In genomic region chr12:125331342-125332052, GRCh38 we compare ENCODE assay signal across 8 cellular contexts.
DNase-seq lines count a peak whose midpoint lies in the region; ATAC-seq, FAIRE-seq and TF ChIP-seq lines count a peak whose summit lies in the region.

No MANE protein-coding gene starts in this region.

- H3K9me2 ChIP-seq in HCT116 (ENCODE audit: insufficient read depth): no peaks in the 10 kb centered on the region

- H3K9ac ChIP-seq in HCT116 (ENCODE audit: low read length) (no peak overlapping the region), subcutaneous abdominal adipose tissue (ENCODE audit: low read length in 5 of 5) (peak overlapping the region; percentile 16 to 72 (median 58))

- H3K4me2 ChIP-seq in HCT116 (ENCODE audit: low read length): peak overlapping the region; percentile 23; the same call in 1 of the 2 replicates

- H4K20me1 ChIP-seq in HCT116 (ENCODE audit: insufficient read depth): no peaks in the 10 kb centered on the region

- CTCF ChIA-PET in HCT116 (lab: Charles Lee): interaction anchor here (1.0 to 1.9 kb wide), 3 partner anchors 9 to 197 kb away, joined by 3 to 7 read pairs (median 4); no protein-coding TSS in a partner anchor

- H3K79me2 ChIP-seq in HCT116 (ENCODE audit: insufficient read depth, low read length): no peaks in the 10 kb centered on the region

- no peak overlapping the region for H3K4me3 ChIP-seq in HCT116 (replicated peaks in 1 of 2; ENCODE audit: low read depth in 1 of 2, low read length in 2 of 2)
- H3K4me3 ChIP-seq in bronchial epithelial cell (ENCODE audit: low read depth, low read length): peak overlapping the region; percentile 21
- H3K4me3 ChIP-seq in kidney epithelial cell (ENCODE audit: low read depth, low read length): peak overlapping the region; percentile 20
- H3K4me3 ChIP-seq in subcutaneous abdominal adipose tissue (ENCODE audit: low read depth in 1 of 5, low read length in 5 of 5): peak overlapping the region; percentile 53 to 77 (median 56)

- FAIRE-seq in bronchial epithelial cell (lab: Jason Lieb, UNC): no peak

- H2AFZ ChIP-seq in HCT116 (ENCODE audit: low read depth, low read length, poor library complexity, severe bottlenecking): no peak overlapping the region

- no peak overlapping the region for H3K27ac ChIP-seq in HCT116 (ENCODE audit: low read depth, low read length)
- no peak overlapping the region for H3K27ac ChIP-seq in subcutaneous abdominal adipose tissue (ENCODE audit: low read depth, low read length)

- no peak for DNase-seq in HCT116 (ENCODE audit: low read depth, low spot score)
- DNase-seq in bronchial epithelial cell (ENCODE audit: low read depth): no peak
- DNase-seq in kidney epithelial cell (ENCODE audit: low read depth): no peak
- DNase-seq in Ammon's horn (ENCODE audit: low spot score): no peak
- no peak for DNase-seq in stimulated activated naive CD8-positive, alpha-beta T cell treated with anti-CD3 and anti-CD28 coated beads, Interleukin-15, Interleukin-2, amounts not matched to agents 100 U/mL and 50 U/mL, for 24 hours
- DNase-seq in stimulated activated CD8-positive, alpha-beta memory T cell treated with anti-CD3 and anti-CD28 coated beads, Interleukin-4, amount 100 ng/mL, for 48 hours: no peak
- DNase-seq in NCI-H187 treated with DMSO at 0.1 percent for 48 hours (lab: John Stamatoyannopoulos, UW): no peak

- no TSS peak for BruUV-seq in HCT116 (replicated peaks; lab: Mats Ljungman, UMichigan)

- no peak for TF ChIP-seq POLR2A in HCT116 (IDR thresholded peaks at IDR 0.05; ENCODE audit: borderline replicate concordance, extremely low read depth, insufficient read depth, insufficient read length)

- intact Hi-C loops in HCT116 (cut with micrococcal nuclease): loop anchor here (1.0 kb wide), 1 partner anchor 72 kb away; no protein-coding TSS in a partner anchor

- no peak for TF ChIP-seq RAD21 in HCT116 (IDR thresholded peaks at IDR 0.05; ENCODE audit: low read depth)

- H3K27me3 ChIP-seq in HCT116 (ENCODE audit: insufficient read depth, low read length) (peaks cover 31% of the 10 kb centered on the region; the same call in 1 of the 2 replicates), bronchial epithelial cell (ENCODE audit: control insufficient read depth, insufficient read depth, low read length) (no peaks in the 10 kb centered on the region), kidney epithelial cell (ENCODE audit: control insufficient read depth, insufficient read depth, low read length) (peaks cover 4% of the 10 kb centered on the region), subcutaneous abdominal adipose tissue (ENCODE audit: control insufficient read depth in 5 of 5, insufficient read depth in 4 of 5, low read length in 5 of 5) (peaks cover 4 to 21% (median 20%) of the 10 kb centered on the region in 5 donors)

- H3K36me3 ChIP-seq in HCT116 (ENCODE audit: control insufficient read depth in 1 of 2, insufficient read depth in 2 of 2, low read length in 2 of 2) (no peaks in the 10 kb centered on the region), bronchial epithelial cell (ENCODE audit: control insufficient read depth, insufficient read depth, low read length) (no peaks in the 10 kb centered on the region), kidney epithelial cell (ENCODE audit: control insufficient read depth, insufficient read depth, low read length) (no peaks in the 10 kb centered on the region), subcutaneous abdominal adipose tissue (ENCODE audit: control insufficient read depth in 5 of 5, insufficient read depth in 5 of 5, low read length in 5 of 5) (no peaks in the 10 kb centered on the region)

- ATAC-seq in HCT116: peak; percentile 21
- ATAC-seq in stimulated activated naive CD8-positive, alpha-beta T cell treated with anti-CD3 and anti-CD28 coated beads, Interleukin-15, Interleukin-2, amounts not matched to agents 100 U/mL and 50 U/mL, for 24 hours: no peak

- RAD21 ChIA-PET in HCT116 (lab: Charles Lee; ENCODE audit: low non-redundant PET in 1 of 2, low total read pairs in 2 of 2, uncharacterized antibody in 2 of 2, unreplicated experiment in 2 of 2): interaction anchor here in 1 of 2 experiments (0.6 kb wide), 1 partner anchor 168 kb away, joined by 4 read pairs; no protein-coding TSS in a partner anchor

- H3K9me3 ChIP-seq in HCT116 (ENCODE audit: control insufficient read depth in 1 of 2, insufficient read depth in 1 of 2, low read depth in 1 of 2, low read length in 2 of 2) (no peaks in the 10 kb centered on the region), subcutaneous abdominal adipose tissue (ENCODE audit: control insufficient read depth in 5 of 5, low read length in 5 of 5) (peaks cover 5 to 8% (median 6%) of the 10 kb centered on the region in 5 donors)

- TF ChIP-seq CTCF in HCT116 (IDR thresholded peaks at IDR 0.05 in 2 of 3, conservative IDR thresholded peaks at IDR 0.05 in 1 of 3; ENCODE audit: borderline replicate concordance in 1 of 3, insufficient read depth in 1 of 3, low read depth in 2 of 3, low read length in 2 of 3): no peak
- no peak for TF ChIP-seq CTCF in bronchial epithelial cell (IDR thresholded peaks at IDR 0.05; ENCODE audit: insufficient read depth, low read length, severe bottlenecking)
- no peak for TF ChIP-seq CTCF in kidney epithelial cell (IDR thresholded peaks at IDR 0.05; ENCODE audit: insufficient read depth, low read length, poor library complexity, severe bottlenecking)

- POLR2A ChIA-PET in HCT116 (lab: Charles Lee): no interaction called here

- H3K4me1 ChIP-seq in HCT116 (ENCODE audit: control insufficient read depth in 1 of 2, insufficient read depth in 2 of 2, low read length in 2 of 2) (no peaks in the 10 kb centered on the region), subcutaneous abdominal adipose tissue (ENCODE audit: control insufficient read depth in 5 of 5, insufficient read depth in 5 of 5, low read length in 5 of 5) (peaks cover 1 to 8% (median 5%) of the 10 kb centered on the region in 5 donors)

TF ChIP-seq in HCT116, 20 proteins besides CTCF, POLR2A, EP300 and RAD21 (continues in another document):
- no peak for TF ChIP-seq CEBPB (IDR thresholded peaks at IDR 0.05; ENCODE audit: low read depth)
- no peak for TF ChIP-seq EGR1 (IDR thresholded peaks at IDR 0.05; ENCODE audit: low read depth)
- TF ChIP-seq ZFX (IDR thresholded peaks at IDR 0.05): no peak
- no peak for TF ChIP-seq CBX3 (IDR thresholded peaks at IDR 0.05; ENCODE audit: low read depth)
- no peak for TF ChIP-seq POLR2AphosphoS5 (IDR thresholded peaks at IDR 0.05; ENCODE audit: low read depth, low read length)
- TF ChIP-seq SRF (IDR thresholded peaks at IDR 0.05; ENCODE audit: low read depth): no peak
- TF ChIP-seq, protein P1, sequence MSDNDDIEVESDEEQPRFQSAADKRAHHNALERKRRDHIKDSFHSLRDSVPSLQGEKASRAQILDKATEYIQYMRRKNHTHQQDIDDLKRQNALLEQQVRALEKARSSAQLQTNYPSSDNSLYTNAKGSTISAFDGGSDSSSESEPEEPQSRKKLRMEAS (IDR thresholded peaks at IDR 0.05): no peak
- no peak for TF ChIP-seq SIN3A (IDR thresholded peaks at IDR 0.05; ENCODE audit: low read depth)
- no peak for TF ChIP-seq ZNF274 (IDR thresholded peaks at IDR 0.05; ENCODE audit: low read depth, low read length)
- TF ChIP-seq, protein P2, sequence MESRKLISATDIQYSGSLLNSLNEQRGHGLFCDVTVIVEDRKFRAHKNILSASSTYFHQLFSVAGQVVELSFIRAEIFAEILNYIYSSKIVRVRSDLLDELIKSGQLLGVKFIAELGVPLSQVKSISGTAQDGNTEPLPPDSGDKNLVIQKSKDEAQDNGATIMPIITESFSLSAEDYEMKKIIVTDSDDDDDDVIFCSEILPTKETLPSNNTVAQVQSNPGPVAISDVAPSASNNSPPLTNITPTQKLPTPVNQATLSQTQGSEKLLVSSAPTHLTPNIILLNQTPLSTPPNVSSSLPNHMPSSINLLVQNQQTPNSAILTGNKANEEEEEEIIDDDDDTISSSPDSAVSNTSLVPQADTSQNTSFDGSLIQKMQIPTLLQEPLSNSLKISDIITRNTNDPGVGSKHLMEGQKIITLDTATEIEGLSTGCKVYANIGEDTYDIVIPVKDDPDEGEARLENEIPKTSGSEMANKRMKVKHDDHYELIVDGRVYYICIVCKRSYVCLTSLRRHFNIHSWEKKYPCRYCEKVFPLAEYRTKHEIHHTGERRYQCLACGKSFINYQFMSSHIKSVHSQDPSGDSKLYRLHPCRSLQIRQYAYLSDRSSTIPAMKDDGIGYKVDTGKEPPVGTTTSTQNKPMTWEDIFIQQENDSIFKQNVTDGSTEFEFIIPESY (IDR thresholded peaks at IDR 0.05; ENCODE audit: extremely low read depth, insufficient replicate concordance, low read length): no peak
- no peak for TF ChIP-seq SP1 (IDR thresholded peaks at IDR 0.05; ENCODE audit: low read depth)
- TF ChIP-seq EZH2 (IDR thresholded peaks at IDR 0.05): no peak
- TF ChIP-seq, protein P3, sequence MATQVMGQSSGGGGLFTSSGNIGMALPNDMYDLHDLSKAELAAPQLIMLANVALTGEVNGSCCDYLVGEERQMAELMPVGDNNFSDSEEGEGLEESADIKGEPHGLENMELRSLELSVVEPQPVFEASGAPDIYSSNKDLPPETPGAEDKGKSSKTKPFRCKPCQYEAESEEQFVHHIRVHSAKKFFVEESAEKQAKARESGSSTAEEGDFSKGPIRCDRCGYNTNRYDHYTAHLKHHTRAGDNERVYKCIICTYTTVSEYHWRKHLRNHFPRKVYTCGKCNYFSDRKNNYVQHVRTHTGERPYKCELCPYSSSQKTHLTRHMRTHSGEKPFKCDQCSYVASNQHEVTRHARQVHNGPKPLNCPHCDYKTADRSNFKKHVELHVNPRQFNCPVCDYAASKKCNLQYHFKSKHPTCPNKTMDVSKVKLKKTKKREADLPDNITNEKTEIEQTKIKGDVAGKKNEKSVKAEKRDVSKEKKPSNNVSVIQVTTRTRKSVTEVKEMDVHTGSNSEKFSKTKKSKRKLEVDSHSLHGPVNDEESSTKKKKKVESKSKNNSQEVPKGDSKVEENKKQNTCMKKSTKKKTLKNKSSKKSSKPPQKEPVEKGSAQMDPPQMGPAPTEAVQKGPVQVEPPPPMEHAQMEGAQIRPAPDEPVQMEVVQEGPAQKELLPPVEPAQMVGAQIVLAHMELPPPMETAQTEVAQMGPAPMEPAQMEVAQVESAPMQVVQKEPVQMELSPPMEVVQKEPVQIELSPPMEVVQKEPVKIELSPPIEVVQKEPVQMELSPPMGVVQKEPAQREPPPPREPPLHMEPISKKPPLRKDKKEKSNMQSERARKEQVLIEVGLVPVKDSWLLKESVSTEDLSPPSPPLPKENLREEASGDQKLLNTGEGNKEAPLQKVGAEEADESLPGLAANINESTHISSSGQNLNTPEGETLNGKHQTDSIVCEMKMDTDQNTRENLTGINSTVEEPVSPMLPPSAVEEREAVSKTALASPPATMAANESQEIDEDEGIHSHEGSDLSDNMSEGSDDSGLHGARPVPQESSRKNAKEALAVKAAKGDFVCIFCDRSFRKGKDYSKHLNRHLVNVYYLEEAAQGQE (IDR thresholded peaks at IDR 0.05; ENCODE audit: low read depth): no peak
- no peak for TF ChIP-seq JUND (IDR thresholded peaks at IDR 0.05)
- TF ChIP-seq EZH2phosphoT487 (IDR thresholded peaks at IDR 0.05; ENCODE audit: borderline replicate concordance): no peak

Comparison
In these comparisons a context has a peak if more than half of its experiments do, and no peak if none do; other contexts are left out.
1. H3K4me3 ChIP-seq: peak in bronchial epithelial cell (single experiment), kidney epithelial cell (single experiment) and subcutaneous abdominal adipose tissue (5 of 5); none in HCT116 (0 of 2).